11 cellular contexts compared by ENCODE assay signal in the genomic region with DNA sequence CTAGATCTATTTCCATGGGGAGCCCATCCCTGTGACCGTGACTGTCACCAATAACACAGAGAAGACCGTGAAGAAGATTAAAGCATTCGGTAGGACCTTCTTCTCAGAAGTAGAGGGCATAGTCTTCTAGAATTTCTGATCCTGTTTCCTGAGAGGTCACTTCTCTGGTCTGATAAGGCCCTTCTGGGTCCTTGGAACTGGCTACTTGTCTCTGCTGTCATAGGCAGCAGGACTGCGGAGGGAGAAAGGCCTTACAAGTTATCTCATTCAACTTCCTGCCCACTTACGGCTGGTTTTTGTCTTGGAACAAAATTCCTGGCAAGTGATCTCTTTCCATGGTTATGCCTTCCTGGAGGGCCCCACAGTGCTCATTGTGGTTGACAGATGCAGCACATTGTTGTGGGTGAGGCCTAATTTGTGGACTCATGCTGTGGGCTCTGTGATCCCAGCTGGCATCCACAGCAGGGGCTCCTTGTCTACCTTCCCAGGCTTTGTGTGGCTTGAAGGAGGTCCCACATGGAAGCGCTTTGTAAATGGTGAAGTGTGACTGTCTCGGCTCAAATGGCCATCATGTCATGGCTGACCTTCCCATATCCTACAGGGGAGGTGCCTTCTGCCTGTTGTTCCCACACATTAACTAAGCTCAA. TPM values are rescaled to one million over a fixed set of nuclear protein-coding genes. Genes with fewer than 3 reads are reported as not detected.
DNase-seq lines count a peak whose midpoint lies in the region; ATAC-seq and TF ChIP-seq lines count a peak whose summit lies in the region.
"Had no signal": no experiment of that assay in that cellular context is flagged by ENCODE, and none has a peak within 500 bp of the region (broad histone marks: within the 10 kb centered on the region; RNA-seq: fewer than 3 reads in every experiment).

No MANE protein-coding gene starts in this region.

- no peak for ATAC-seq in natural killer cell
- no peak for ATAC-seq in natural killer cell treated with Interleukin-12 subunit alpha and Interleukin-12 subunit beta and Interleukin-15 and Interleukin-18, amount 100 ng/mL, for 72 hours
- ATAC-seq in HG03045 (IDR thresholded peaks at IDR 0.05; ENCODE audit: unreplicated experiment): no peak

- peaks cover 33 to 50% of the 10 kb centered on the region in 2 donors for H3K4me1 Mint-ChIP-seq in natural killer cell
- H3K4me1 Mint-ChIP-seq in natural killer cell treated with Interleukin-12 subunit alpha and Interleukin-12 subunit beta and Interleukin-15 and Interleukin-18, amount 100 ng/mL, for 72 hours (ENCODE audit: low read depth in 2 of 2): peaks cover 25 to 27% of the 10 kb centered on the region in 2 donors
- peaks cover 28% of the 10 kb centered on the region for H3K4me1 Mint-ChIP-seq in activated T-helper 1 cell treated with anti-CD3 and anti-CD28 coated beads, Interleukin-12 subunit alpha, Interleukin-12 subunit beta, Interleukin-2, Interleukin-4 antibody, amounts not matched to agents 30 ng/mL and 10 ng/mL and 1 ng/mL, durations not matched to agents 14 hours and 24 hours and 36 hours (ENCODE audit: low read depth)

- H3K27ac Mint-ChIP-seq in natural killer cell: peak overlapping the region; percentile 61 to 97
- H3K27ac Mint-ChIP-seq in natural killer cell treated with Interleukin-12 subunit alpha and Interleukin-12 subunit beta and Interleukin-15 and Interleukin-18, amount 100 ng/mL, for 72 hours: peak overlapping the region in 1 of 2 donors; percentile 98
- no peak overlapping the region for H3K27ac Mint-ChIP-seq in activated T-helper 1 cell treated with anti-CD3 and anti-CD28 coated beads, Interleukin-12 subunit alpha, Interleukin-12 subunit beta, Interleukin-2, Interleukin-4 antibody, amounts not matched to agents 30 ng/mL and 10 ng/mL and 1 ng/mL, durations not matched to agents 14 hours and 24 hours and 36 hours

- no peaks in the 10 kb centered on the region for H3K36me3 Mint-ChIP-seq in natural killer cell
- H3K36me3 Mint-ChIP-seq in natural killer cell treated with Interleukin-12 subunit alpha and Interleukin-12 subunit beta and Interleukin-15 and Interleukin-18, amount 100 ng/mL, for 72 hours: no peaks in the 10 kb centered on the region
- H3K36me3 Mint-ChIP-seq in activated T-helper 1 cell treated with anti-CD3 and anti-CD28 coated beads, Interleukin-12 subunit alpha, Interleukin-12 subunit beta, Interleukin-2, Interleukin-4 antibody, amounts not matched to agents 30 ng/mL and 10 ng/mL and 1 ng/mL, durations not matched to agents 14 hours and 24 hours and 36 hours (ENCODE audit: low read depth): peaks cover 6% of the 10 kb centered on the region

- H3K9me3 Mint-ChIP-seq in natural killer cell: no peaks in the 10 kb centered on the region
- no peaks in the 10 kb centered on the region for H3K9me3 Mint-ChIP-seq in natural killer cell treated with Interleukin-12 subunit alpha and Interleukin-12 subunit beta and Interleukin-15 and Interleukin-18, amount 100 ng/mL, for 72 hours
- H3K9me3 Mint-ChIP-seq in activated T-helper 1 cell treated with anti-CD3 and anti-CD28 coated beads, Interleukin-12 subunit alpha, Interleukin-12 subunit beta, Interleukin-2, Interleukin-4 antibody, amounts not matched to agents 30 ng/mL and 10 ng/mL and 1 ng/mL, durations not matched to agents 14 hours and 24 hours and 36 hours: peaks cover 9% of the 10 kb centered on the region

- intact Hi-C loops in natural killer cell (cut with micrococcal nuclease): loop anchor here (2.0 to 10.0 kb wide), 2 partner anchors 29 to 55 kb away; no protein-coding TSS in a partner anchor
- intact Hi-C loops in activated T-helper 1 cell treated with anti-CD3 and anti-CD28 coated beads, Interleukin-12 subunit alpha, Interleukin-12 subunit beta, Interleukin-2, Interleukin-4 antibody, amounts not matched to agents 30 ng/mL and 10 ng/mL and 1 ng/mL, durations not matched to agents 14 hours and 24 hours and 36 hours (cut with micrococcal nuclease): loop anchor here (2.0 kb wide), 1 partner anchor 25 kb away; the partner anchor contains the start of gene DGKD

- no peak overlapping the region for H3K27ac ChIP-seq in caudate nucleus (ENCODE audit: low read depth, low read length)

- no peak overlapping the region for H3K4me3 ChIP-seq in fibroblast of the aortic adventitia (ENCODE audit: low read depth, low read length)
- H3K4me3 ChIP-seq: skin epidermis had no signal

- TF ChIP-seq CTCF in natural killer cell (IDR thresholded peaks at IDR 0.05) (no peak), fibroblast of the aortic adventitia (IDR thresholded peaks at IDR 0.05; ENCODE audit: insufficient read depth, low read length) (no peak)

- DNase-seq in natural killer cell (no peak), RPMI7951 (ENCODE audit: low read depth) (peak; percentile 83), fibroblast of the aortic adventitia (ENCODE audit: low read depth) (peak; percentile 34), NCI-H1105 (lab: John Stamatoyannopoulos, UW) (no peak), caudate nucleus (lab: John Stamatoyannopoulos, UW) (no peak)
- DNase-seq in natural killer cell treated with Interleukin-12 subunit alpha and Interleukin-12 subunit beta and Interleukin-15 and Interleukin-18, amount 100 ng/mL, for 72 hours (ENCODE audit: low spot score): no peak
- DNase-seq in activated T-helper 1 cell treated with anti-CD3 and anti-CD28 coated beads, Interleukin-12 subunit alpha, Interleukin-12 subunit beta, Interleukin-2, Interleukin-4 antibody, amounts not matched to agents 30 ng/mL and 10 ng/mL and 1 ng/mL, durations not matched to agents 14 hours and 24 hours and 36 hours (ENCODE audit: low spot score): no peak
- DNase-seq: aorta, mammary epithelial cell had no signal

- no peaks in the 10 kb centered on the region for H3K27me3 Mint-ChIP-seq in natural killer cell (ENCODE audit: low read depth in 2 of 2)
- no peaks in the 10 kb centered on the region for H3K27me3 Mint-ChIP-seq in natural killer cell treated with Interleukin-12 subunit alpha and Interleukin-12 subunit beta and Interleukin-15 and Interleukin-18, amount 100 ng/mL, for 72 hours
- peaks cover 4% of the 10 kb centered on the region for H3K27me3 Mint-ChIP-seq in activated T-helper 1 cell treated with anti-CD3 and anti-CD28 coated beads, Interleukin-12 subunit alpha, Interleukin-12 subunit beta, Interleukin-2, Interleukin-4 antibody, amounts not matched to agents 30 ng/mL and 10 ng/mL and 1 ng/mL, durations not matched to agents 14 hours and 24 hours and 36 hours (ENCODE audit: insufficient read depth)

- H3K4me3 Mint-ChIP-seq in natural killer cell: no peak overlapping the region
- H3K4me3 Mint-ChIP-seq in natural killer cell treated with Interleukin-12 subunit alpha and Interleukin-12 subunit beta and Interleukin-15 and Interleukin-18, amount 100 ng/mL, for 72 hours: no peak overlapping the region
- no peak overlapping the region for H3K4me3 Mint-ChIP-seq in activated T-helper 1 cell treated with anti-CD3 and anti-CD28 coated beads, Interleukin-12 subunit alpha, Interleukin-12 subunit beta, Interleukin-2, Interleukin-4 antibody, amounts not matched to agents 30 ng/mL and 10 ng/mL and 1 ng/mL, durations not matched to agents 14 hours and 24 hours and 36 hours

RNA-seq across cellular contexts. Expression of gene SAG, which starts 22.0 kb away (rescaled TPM):
- total RNA-seq in natural killer cell (under 1 TPM; 0.11 to 0.33 (median 0.12) TPM), fibroblast of the aortic adventitia (ENCODE audit: low replicate concordance) (not detected in 2 replicates)
- under 1 TPM in 1 of 2 donors, not detected in 1; 0.05 TPM for total RNA-seq in natural killer cell treated with Interleukin-12 subunit alpha and Interleukin-12 subunit beta and Interleukin-15 and Interleukin-18, amount 100 ng/mL, for 72 hours
- total RNA-seq in RPMI7951 (2014; rRNA removed; shearing (Covaris generic)): 0.12 TPM in 1 of 2 replicates, not detected in the other
- total RNA-seq in activated T-helper 1 cell treated with anti-CD3 and anti-CD28 coated beads, Interleukin-12 subunit alpha, Interleukin-12 subunit beta, Interleukin-2, Interleukin-4 antibody, amounts not matched to agents 30 ng/mL and 10 ng/mL and 1 ng/mL, durations not matched to agents 14 hours and 24 hours and 36 hours: 0.08 and 0.32 TPM in 2 replicates
- total RNA-seq: aorta, mammary epithelial cell had no signal

RNA-seq across cellular contexts. Expression of gene DGKD, which starts 24.7 kb away (rescaled TPM):
- total RNA-seq in natural killer cell (100 to 1,000 TPM; 299 to 456 (median 329) TPM), fibroblast of the aortic adventitia (ENCODE audit: low replicate concordance) (4.1 and 7.4 TPM in 2 replicates)
- total RNA-seq in natural killer cell treated with Interleukin-12 subunit alpha and Interleukin-12 subunit beta and Interleukin-15 and Interleukin-18, amount 100 ng/mL, for 72 hours: 100 to 1,000 TPM in 1 of 2 donors, 10 to 100 TPM in 1; 82.4 to 124 TPM
- total RNA-seq in RPMI7951 (2014; rRNA removed; shearing (Covaris generic)): 26.3 and 28.0 TPM in 2 replicates
- 42.5 and 43.7 TPM in 2 replicates for total RNA-seq in activated T-helper 1 cell treated with anti-CD3 and anti-CD28 coated beads, Interleukin-12 subunit alpha, Interleukin-12 subunit beta, Interleukin-2, Interleukin-4 antibody, amounts not matched to agents 30 ng/mL and 10 ng/mL and 1 ng/mL, durations not matched to agents 14 hours and 24 hours and 36 hours

Comparison
In these comparisons a context has a peak if more than half of its experiments do, and no peak if none do; other contexts are left out.
1. DNase-seq: peak in RPMI7951 (single experiment) and fibroblast of the aortic adventitia (single experiment); none in natural killer cell (single experiment), natural killer cell treated with Interleukin-12 subunit alpha and Interleukin-12 subunit beta and Interleukin-15 and Interleukin-18, amount 100 ng/mL, for 72 hours (single experiment), NCI-H1105 (single experiment), caudate nucleus (0 of 61) and activated T-helper 1 cell treated with anti-CD3 and anti-CD28 coated beads, Interleukin-12 subunit alpha, Interleukin-12 subunit beta, Interleukin-2, Interleukin-4 antibody, amounts not matched to agents 30 ng/mL and 10 ng/mL and 1 ng/mL, durations not matched to agents 14 hours and 24 hours and 36 hours (single experiment).